In genomic region chr22:40510965-40511364, GRCh38 we compare ENCODE assay signal across 14 cellular contexts.
DNase-seq lines count a peak whose midpoint lies in the region; ATAC-seq, FAIRE-seq and TF ChIP-seq lines count a peak whose summit lies in the region.
"Had no signal": no experiment of that assay in that cellular context is flagged by ENCODE, and none has a peak within 500 bp of the region (broad histone marks: within the 10 kb centered on the region; RNA-seq: fewer than 3 reads in every experiment).

No MANE protein-coding gene starts in this region.

- H3K4me2 ChIP-seq in A549 = peak overlapping the region; percentile 85

- H3K36me3 ChIP-seq in SK-N-MC (ENCODE audit: insufficient read depth, low read length) = no peaks in the 10 kb centered on the region
- H3K36me3 ChIP-seq in gastroesophageal sphincter = no peaks in the 10 kb centered on the region
- H3K36me3 ChIP-seq in rectal smooth muscle tissue (ENCODE audit: control insufficient read depth, insufficient read depth, low read length) = no peaks in the 10 kb centered on the region
- H3K36me3 ChIP-seq in mucosa of descending colon (ENCODE audit: low read depth) = no peaks in the 10 kb centered on the region

- 72% methylated on average over 1 of the region's 1 CpG for WGBS in A549 (ENCODE audit: missing lambda C conversion rate)
- 60 to 71% methylated on average over 1 of the region's 1 CpG for WGBS in gastroesophageal sphincter (ENCODE audit: low coverage in 1 of 2), 2 donors

- H3K9me3 ChIP-seq in A549 (no peaks in the 10 kb centered on the region), SK-N-MC (ENCODE audit: low read depth, low read length) (no peaks in the 10 kb centered on the region), gastroesophageal sphincter (no peaks in the 10 kb centered on the region), mucosa of descending colon (no peaks in the 10 kb centered on the region)

- H3K27ac ChIP-seq in A549 = peak overlapping the region; percentile 94 to 99
- H3K27ac ChIP-seq in SK-N-MC = peak overlapping the region; percentile 92; the same call in 1 of the 2 replicates
- H3K27ac ChIP-seq in gastroesophageal sphincter = peak overlapping the region; percentile 76 to 98 (median 80)
- peak overlapping the region; percentile 82 for H3K27ac ChIP-seq in rectal smooth muscle tissue (ENCODE audit: low read depth, low read length)

- H3K4me3 ChIP-seq in A549 = 0 out of 3 replicates have a peak overlapping the region, but pooled peaks have one; percentile 1
- no peak overlapping the region for H3K4me3 ChIP-seq in SK-N-MC
- H3K4me3 ChIP-seq in gastroesophageal sphincter = no peak overlapping the region
- H3K4me3 ChIP-seq in rectal smooth muscle tissue (ENCODE audit: low read length) = no peak overlapping the region
- no peak overlapping the region for H3K4me3 ChIP-seq in mucosa of descending colon

- no peak for ATAC-seq in A549
- ATAC-seq in gastroesophageal sphincter = no peak
- no peak for ATAC-seq in mucosa of descending colon

- TF ChIP-seq EP300 in A549 (IDR thresholded peaks at IDR 0.05) (no peak), gastroesophageal sphincter (IDR thresholded peaks at IDR 0.05) (no peak)

- POLR2A ChIA-PET in A549 (lab: Yijun Ruan, JAX) = no interaction called here

- H3K27me3 ChIP-seq in gastroesophageal sphincter = no peaks in the 10 kb centered on the region
- H3K27me3 ChIP-seq in rectal smooth muscle tissue (ENCODE audit: control insufficient read depth, insufficient read depth, low read length) = no peaks in the 10 kb centered on the region

- TF ChIP-seq CTCF in A549 (IDR thresholded peaks at IDR 0.05) (no peak), gastroesophageal sphincter (IDR thresholded peaks at IDR 0.05) (no peak), mucosa of descending colon (IDR thresholded peaks at IDR 0.05) (no peak)

- no peak for DNase-seq in A549 (ENCODE audit: low read depth in 1 of 2, low spot score in 1 of 2)
- DNase-seq in SK-N-MC (ENCODE audit: low read depth, low spot score) = no peak
- DNase-seq in NCI-H345 (lab: John Stamatoyannopoulos, UW) = no peak
- no peak for DNase-seq in NCI-H2196 treated with DMSO at 0.1 percent for 48 hours (lab: John Stamatoyannopoulos, UW; ENCODE audit: unreplicated experiment)
- DNase-seq in mucosa of descending colon = no peak
- DNase-seq in DMS79 (lab: John Stamatoyannopoulos, UW) = no peak
- DNase-seq: activated CD4-positive, alpha-beta T cell treated with anti-CD3 and anti-CD28 coated beads for 4 hours; DMS79 treated with DMSO at 0.1 percent for 48 hours; kidney glomerular epithelial cell; NCI-H146; T-helper 1 cell had no signal

- peaks cover 92% of the 10 kb centered on the region for H3K4me1 ChIP-seq in A549
- peaks cover 37 to 81% (median 43%) of the 10 kb centered on the region in 3 donors for H3K4me1 ChIP-seq in gastroesophageal sphincter
- H3K4me1 ChIP-seq in rectal smooth muscle tissue (ENCODE audit: control insufficient read depth, insufficient read depth, low read length) = peaks cover 35% of the 10 kb centered on the region
- H3K4me1 ChIP-seq in mucosa of descending colon (ENCODE audit: low read depth) = peaks cover 29% of the 10 kb centered on the region

- no peak for TF ChIP-seq RAD21 in A549 (conservative IDR thresholded peaks at IDR 0.05 in 1 of 2, IDR thresholded peaks at IDR 0.05 in 1 of 2)

- TF ChIP-seq POLR2A in A549 (IDR thresholded peaks at IDR 0.05; ENCODE audit: low read length) (no peak), gastroesophageal sphincter (IDR thresholded peaks at IDR 0.05) (no peak)

- FAIRE-seq in A549 (lab: Jason Lieb, UNC) = no peak
- FAIRE-seq: GM12892 had no signal

- intact Hi-C loops in mucosa of descending colon (cut with DNase I, micrococcal nuclease) = no loop called here

- CTCF ChIA-PET in A549 (lab: Yijun Ruan, JAX) = interaction anchor here (0.6 to 3.0 kb wide), 3 partner anchors 13 to 136 kb away, joined by 3 to 15 read pairs (median 6); no protein-coding TSS in a partner anchor

- no peak overlapping the region for H3K9ac ChIP-seq in SK-N-MC (ENCODE audit: insufficient read length)
- H3K9ac ChIP-seq in rectal smooth muscle tissue (ENCODE audit: low read length) = no peak overlapping the region

TF ChIP-seq in A549, 52 proteins besides CTCF, POLR2A, EP300 and RAD21:
- TF ChIP-seq MAFK (IDR thresholded peaks at IDR 0.05; ENCODE audit: partially characterized antibody) (peak; percentile 62), MAZ (IDR thresholded peaks at IDR 0.05; ENCODE audit: borderline replicate concordance, low read depth, low read length) (no peak)
